ENCODE assay signal across 10 cellular contexts in the genomic region with DNA sequence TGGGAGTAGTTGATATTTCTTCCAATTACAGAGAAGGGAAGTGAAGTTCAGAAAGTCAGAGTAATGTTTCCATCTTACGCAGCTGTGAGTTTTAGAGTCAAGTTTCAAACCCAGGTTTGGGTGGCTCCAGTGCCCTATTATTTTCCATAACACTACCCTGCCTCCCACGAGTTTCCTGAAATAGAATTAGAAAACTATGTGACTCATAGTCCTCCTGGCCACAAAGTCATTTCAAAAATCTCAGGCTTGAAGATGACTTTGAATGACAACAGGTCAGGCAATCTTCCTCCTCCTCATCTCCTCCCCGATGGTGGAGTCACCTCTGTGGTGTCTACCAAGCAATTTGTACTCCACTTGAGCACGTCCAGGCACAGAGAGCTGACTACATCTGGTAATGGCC.
A peak's percentile ranks its signal among the peaks of the same experiment; 100 is the strongest.
DNase-seq lines count a peak whose midpoint lies in the region; ATAC-seq, FAIRE-seq and TF ChIP-seq lines count a peak whose summit lies in the region.
"Had no signal": no experiment of that assay in that cellular context is flagged by ENCODE, and none has a peak within 500 bp of the region (broad histone marks: within the 10 kb centered on the region; RNA-seq: fewer than 3 reads in every experiment).

No MANE protein-coding gene starts in this region.

- peak overlapping the region; percentile 45 for H3K4me2 ChIP-seq in astrocyte (ENCODE audit: low read length)

- FAIRE-seq in astrocyte (lab: Jason Lieb, UNC), result peak; percentile 63

- no peak overlapping the region for H3K27ac ChIP-seq in astrocyte (ENCODE audit: low read depth, low read length)

- no peaks in the 10 kb centered on the region for H3K27me3 Mint-ChIP-seq in astrocyte (ENCODE audit: low read depth, unreplicated experiment)

- no peaks in the 10 kb centered on the region for H4K20me1 ChIP-seq in astrocyte (ENCODE audit: insufficient read depth, low read length)

- H3K9me3 Mint-ChIP-seq in astrocyte (ENCODE audit: unreplicated experiment), result peaks cover 5% of the 10 kb centered on the region

- H3K27me3 ChIP-seq in astrocyte (ENCODE audit: insufficient read depth, low read length), result no peaks in the 10 kb centered on the region

- peaks cover 45% of the 10 kb centered on the region for H3K4me1 Mint-ChIP-seq in astrocyte (ENCODE audit: low read depth, unreplicated experiment)

- no peak overlapping the region for H3K4me3 ChIP-seq in astrocyte (ENCODE audit: insufficient read depth, low read depth, low read length)

- H2AFZ ChIP-seq in astrocyte (ENCODE audit: low read depth, low read length), result no peak overlapping the region

- no peak overlapping the region for H3K4me3 Mint-ChIP-seq in astrocyte (ENCODE audit: unreplicated experiment)

- peak; percentile 35 for DNase-seq in AG08395 (ENCODE audit: low spot score)
- peak; percentile 54 for DNase-seq in astrocyte (ENCODE audit: low read depth)
- no peak for DNase-seq in DMS79 treated with DMSO at 0.1 percent for 48 hours (lab: John Stamatoyannopoulos, UW)
- no peak for DNase-seq in NCI-H146 (lab: John Stamatoyannopoulos, UW)
- DNase-seq in epidermal melanocyte (ENCODE audit: insufficient read length, low spot score), result no peak
- no peak for DNase-seq in NCI-H526 treated with DMSO at 0.1 percent for 48 hours (lab: John Stamatoyannopoulos, UW)
- DNase-seq: DMS79, NCI-H2171 had no signal

- H3K27ac Mint-ChIP-seq in astrocyte (ENCODE audit: unreplicated experiment), result peak overlapping the region; percentile 23

- no peak for TF ChIP-seq CTCF in astrocyte (IDR thresholded peaks at IDR 0.05; ENCODE audit: insufficient read depth, low read depth, low read length)

- H3K36me3 Mint-ChIP-seq in astrocyte (ENCODE audit: low read depth, unreplicated experiment), result no peaks in the 10 kb centered on the region

- no peaks in the 10 kb centered on the region for H3K79me2 ChIP-seq in astrocyte (ENCODE audit: insufficient read depth, low read length)

- H3K36me3 ChIP-seq in astrocyte (ENCODE audit: insufficient read depth, low read length), result no peaks in the 10 kb centered on the region

- ATAC-seq in GM19043 (IDR thresholded peaks at IDR 0.05; ENCODE audit: low read depth, unreplicated experiment) (peak; percentile 32), HG03196 (IDR thresholded peaks at IDR 0.05; ENCODE audit: unreplicated experiment) (peak; percentile 34)

- H3K9me3 ChIP-seq in astrocyte (ENCODE audit: insufficient read depth, low read depth, low read length), result no peaks in the 10 kb centered on the region

- peaks cover 9% of the 10 kb centered on the region for H3K4me1 ChIP-seq in astrocyte (ENCODE audit: insufficient read depth, low read length)

- H3K9ac ChIP-seq in astrocyte (ENCODE audit: low read length), result no peak overlapping the region

Comparison
In these comparisons a context has a peak if more than half of its experiments do, and no peak if none do; other contexts are left out.
1. DNase-seq: peak in AG08395 (single experiment) and astrocyte (single experiment); none in DMS79 treated with DMSO at 0.1 percent for 48 hours (single experiment), NCI-H146 (single experiment), epidermal melanocyte (single experiment) and NCI-H526 treated with DMSO at 0.1 percent for 48 hours (single experiment).